In genomic region chr9:16612627-16613026, GRCh38 we compare ENCODE assay signal across 15 cellular contexts.
"Had no signal": no experiment of that assay in that cellular context is flagged by ENCODE, and none has a peak within 500 bp of the region (broad histone marks: within the 10 kb centered on the region; RNA-seq: fewer than 3 reads in every experiment).

No MANE protein-coding gene starts in this region.

- H3K27ac ChIP-seq: brain microvascular endothelial cell, foreskin keratinocyte, heart right ventricle, lower lobe of right lung, neutrophil had no signal

- H3K4me3 ChIP-seq: heart right ventricle, lower lobe of right lung, smooth muscle cell had no signal

- H3K27ac Mint-ChIP-seq: activated T-helper 2 cell treated with anti-CD3 and anti-CD28 coated beads, Interferon-gamma antibody, Interleukin-2, Interleukin-4, amounts not matched to agents 10 μg/mL and 5 μg/mL and 100 μg/mL, durations not matched to agents 14 hours and 24 hours and 36 hours; endodermal cell had no signal

- H3K9me3 ChIP-seq: heart right ventricle, lower lobe of right lung, neutrophil had no signal

- H3K4me2 ChIP-seq: smooth muscle cell had no signal

- DNase-seq: activated CD4-positive, alpha-beta T cell treated with anti-CD3 and anti-CD28 coated beads, Interleukin-2, amount 50 U/mL, for 1 hour; activated naive CD4-positive, alpha-beta T cell treated with anti-CD3 and anti-CD28 coated beads, Interleukin-2, amount 50 U/mL, for 16 hours; activated T-cell treated with anti-CD3 and anti-CD28 coated beads for 4 hours; amniotic stem cell; brain microvascular endothelial cell; cerebellar nuclear complex; endodermal cell; foreskin keratinocyte; heart right ventricle; kidney glomerular epithelial cell; lower lobe of right lung; midbrain had no signal

- H3K9me3 Mint-ChIP-seq: activated T-helper 2 cell treated with anti-CD3 and anti-CD28 coated beads, Interferon-gamma antibody, Interleukin-2, Interleukin-4, amounts not matched to agents 10 μg/mL and 5 μg/mL and 100 μg/mL, durations not matched to agents 14 hours and 24 hours and 36 hours; endodermal cell had no signal

- H3K36me3 ChIP-seq: brain microvascular endothelial cell, heart right ventricle, lower lobe of right lung, neutrophil had no signal

- H3K4me3 Mint-ChIP-seq: endodermal cell had no signal

- H3K4me1 ChIP-seq: foreskin keratinocyte, heart right ventricle, lower lobe of right lung had no signal

- H3K27me3 ChIP-seq: brain microvascular endothelial cell, foreskin keratinocyte, heart right ventricle, neutrophil had no signal

- ATAC-seq: foreskin keratinocyte, heart right ventricle, lower lobe of right lung had no signal
